ENCODE assay signal across 1 cellular context in the genomic region with DNA sequence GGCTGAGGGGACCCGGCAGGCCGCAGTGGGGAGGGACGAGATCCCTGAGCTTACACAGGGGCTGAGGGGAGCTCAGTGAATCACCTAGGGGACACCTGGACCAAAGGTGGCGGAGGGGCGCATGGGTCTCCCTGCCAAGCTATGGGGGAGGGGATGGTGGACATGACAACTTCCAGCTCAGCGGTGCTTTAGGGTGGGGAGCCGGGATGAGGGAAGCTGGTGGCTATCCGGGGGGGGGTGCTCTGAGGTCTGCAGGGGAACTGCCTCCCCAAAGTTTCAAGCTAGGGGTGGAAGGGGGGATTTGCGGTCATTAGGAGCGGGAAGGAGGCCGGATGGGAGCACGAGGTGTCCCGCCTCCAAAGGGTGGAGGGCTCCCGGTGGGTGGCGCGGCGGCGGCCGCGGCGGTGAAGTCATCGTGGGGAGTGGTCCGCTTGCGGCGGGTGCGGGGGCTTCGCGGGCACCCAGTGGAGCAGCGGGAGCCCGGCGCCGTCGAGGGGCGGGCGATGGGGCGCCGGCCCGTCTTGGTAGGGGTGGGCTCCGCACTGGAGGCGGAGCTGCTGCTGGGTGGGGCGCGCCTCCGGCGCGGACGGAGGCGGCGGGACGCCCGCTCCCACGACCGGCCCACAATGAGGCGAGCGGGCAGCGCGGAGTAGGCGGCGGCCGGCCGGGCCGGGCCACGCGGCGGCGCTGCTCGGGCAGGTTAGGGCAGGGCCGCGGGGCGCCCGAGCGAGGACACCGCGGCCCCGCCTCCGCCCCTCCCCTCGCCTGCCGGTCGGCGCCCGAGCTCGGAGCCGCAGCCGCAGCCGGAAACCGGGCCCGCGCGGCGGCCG.
A peak's percentile ranks its signal among the peaks of the same experiment; 100 is the strongest.
TF ChIP-seq lines count a peak whose summit lies in the region.

A gene with protein sequence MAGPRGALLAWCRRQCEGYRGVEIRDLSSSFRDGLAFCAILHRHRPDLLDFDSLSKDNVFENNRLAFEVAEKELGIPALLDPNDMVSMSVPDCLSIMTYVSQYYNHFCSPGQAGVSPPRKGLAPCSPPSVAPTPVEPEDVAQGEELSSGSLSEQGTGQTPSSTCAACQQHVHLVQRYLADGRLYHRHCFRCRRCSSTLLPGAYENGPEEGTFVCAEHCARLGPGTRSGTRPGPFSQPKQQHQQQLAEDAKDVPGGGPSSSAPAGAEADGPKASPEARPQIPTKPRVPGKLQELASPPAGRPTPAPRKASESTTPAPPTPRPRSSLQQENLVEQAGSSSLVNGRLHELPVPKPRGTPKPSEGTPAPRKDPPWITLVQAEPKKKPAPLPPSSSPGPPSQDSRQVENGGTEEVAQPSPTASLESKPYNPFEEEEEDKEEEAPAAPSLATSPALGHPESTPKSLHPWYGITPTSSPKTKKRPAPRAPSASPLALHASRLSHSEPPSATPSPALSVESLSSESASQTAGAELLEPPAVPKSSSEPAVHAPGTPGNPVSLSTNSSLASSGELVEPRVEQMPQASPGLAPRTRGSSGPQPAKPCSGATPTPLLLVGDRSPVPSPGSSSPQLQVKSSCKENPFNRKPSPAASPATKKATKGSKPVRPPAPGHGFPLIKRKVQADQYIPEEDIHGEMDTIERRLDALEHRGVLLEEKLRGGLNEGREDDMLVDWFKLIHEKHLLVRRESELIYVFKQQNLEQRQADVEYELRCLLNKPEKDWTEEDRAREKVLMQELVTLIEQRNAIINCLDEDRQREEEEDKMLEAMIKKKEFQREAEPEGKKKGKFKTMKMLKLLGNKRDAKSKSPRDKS (plus strand): TSS at position 764 of the 830 bp plus-strand sequence. CDS start 126 bp downstream, outside the sequence.

TF ChIP-seq in K562, 482 proteins besides CTCF, POLR2A, EP300 and RAD21 (continued from another document):
- TF ChIP-seq, protein P1, sequence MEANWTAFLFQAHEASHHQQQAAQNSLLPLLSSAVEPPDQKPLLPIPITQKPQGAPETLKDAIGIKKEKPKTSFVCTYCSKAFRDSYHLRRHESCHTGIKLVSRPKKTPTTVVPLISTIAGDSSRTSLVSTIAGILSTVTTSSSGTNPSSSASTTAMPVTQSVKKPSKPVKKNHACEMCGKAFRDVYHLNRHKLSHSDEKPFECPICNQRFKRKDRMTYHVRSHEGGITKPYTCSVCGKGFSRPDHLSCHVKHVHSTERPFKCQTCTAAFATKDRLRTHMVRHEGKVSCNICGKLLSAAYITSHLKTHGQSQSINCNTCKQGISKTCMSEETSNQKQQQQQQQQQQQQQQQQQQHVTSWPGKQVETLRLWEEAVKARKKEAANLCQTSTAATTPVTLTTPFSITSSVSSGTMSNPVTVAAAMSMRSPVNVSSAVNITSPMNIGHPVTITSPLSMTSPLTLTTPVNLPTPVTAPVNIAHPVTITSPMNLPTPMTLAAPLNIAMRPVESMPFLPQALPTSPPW (CRISPR knock-in tag; IDR thresholded peaks at IDR 0.05), result peak; percentile 48
- peak; percentile 39 for TF ChIP-seq HMGN3 (IDR thresholded peaks at IDR 0.05; ENCODE audit: borderline replicate concordance, extremely low read depth, insufficient read length, low read depth, low read length)
- TF ChIP-seq, protein P2, sequence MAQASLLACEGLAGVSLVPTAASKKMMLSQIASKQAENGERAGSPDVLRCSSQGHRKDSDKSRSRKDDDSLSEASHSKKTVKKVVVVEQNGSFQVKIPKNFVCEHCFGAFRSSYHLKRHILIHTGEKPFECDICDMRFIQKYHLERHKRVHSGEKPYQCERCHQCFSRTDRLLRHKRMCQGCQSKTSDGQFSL (CRISPR knock-in tag; IDR thresholded peaks at IDR 0.05), result peak; percentile 76
- TF ChIP-seq, protein P2 (tag; IDR thresholded peaks at IDR 0.05), result no peak; a peak in 1 of 4 replicates
- 0 out of 2 replicates have a peak, but pooled peaks have one; percentile 44 for TF ChIP-seq NCOA6 (IDR thresholded peaks at IDR 0.05)
- TF ChIP-seq, protein P3, sequence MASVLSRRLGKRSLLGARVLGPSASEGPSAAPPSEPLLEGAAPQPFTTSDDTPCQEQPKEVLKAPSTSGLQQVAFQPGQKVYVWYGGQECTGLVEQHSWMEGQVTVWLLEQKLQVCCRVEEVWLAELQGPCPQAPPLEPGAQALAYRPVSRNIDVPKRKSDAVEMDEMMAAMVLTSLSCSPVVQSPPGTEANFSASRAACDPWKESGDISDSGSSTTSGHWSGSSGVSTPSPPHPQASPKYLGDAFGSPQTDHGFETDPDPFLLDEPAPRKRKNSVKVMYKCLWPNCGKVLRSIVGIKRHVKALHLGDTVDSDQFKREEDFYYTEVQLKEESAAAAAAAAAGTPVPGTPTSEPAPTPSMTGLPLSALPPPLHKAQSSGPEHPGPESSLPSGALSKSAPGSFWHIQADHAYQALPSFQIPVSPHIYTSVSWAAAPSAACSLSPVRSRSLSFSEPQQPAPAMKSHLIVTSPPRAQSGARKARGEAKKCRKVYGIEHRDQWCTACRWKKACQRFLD (CRISPR knock-in tag; IDR thresholded peaks at IDR 0.05), result peak; percentile 44; the same call in 1 of the 2 replicates
- TF ChIP-seq MEIS2 (IDR thresholded peaks at IDR 0.05; ENCODE audit: partially characterized antibody), result no peak
- TF ChIP-seq NR2C2 (CRISPR knock-in tag; IDR thresholded peaks at IDR 0.05), result 0 out of 2 replicates have a peak, but pooled peaks have one; percentile 28
- no peak for TF ChIP-seq NR2C2 (tag; IDR thresholded peaks at IDR 0.05)
- TF ChIP-seq ZBTB7A (IDR thresholded peaks at IDR 0.05; ENCODE audit: borderline replicate concordance, control insufficient read depth, low read depth, low read length), result peak; percentile 11; the same call in 1 of the 2 replicates
- TF ChIP-seq NFRKB (IDR thresholded peaks at IDR 0.05; ENCODE audit: low read depth), result peak; percentile 92; the same call in 1 of the 2 replicates
- TF ChIP-seq, protein P4, sequence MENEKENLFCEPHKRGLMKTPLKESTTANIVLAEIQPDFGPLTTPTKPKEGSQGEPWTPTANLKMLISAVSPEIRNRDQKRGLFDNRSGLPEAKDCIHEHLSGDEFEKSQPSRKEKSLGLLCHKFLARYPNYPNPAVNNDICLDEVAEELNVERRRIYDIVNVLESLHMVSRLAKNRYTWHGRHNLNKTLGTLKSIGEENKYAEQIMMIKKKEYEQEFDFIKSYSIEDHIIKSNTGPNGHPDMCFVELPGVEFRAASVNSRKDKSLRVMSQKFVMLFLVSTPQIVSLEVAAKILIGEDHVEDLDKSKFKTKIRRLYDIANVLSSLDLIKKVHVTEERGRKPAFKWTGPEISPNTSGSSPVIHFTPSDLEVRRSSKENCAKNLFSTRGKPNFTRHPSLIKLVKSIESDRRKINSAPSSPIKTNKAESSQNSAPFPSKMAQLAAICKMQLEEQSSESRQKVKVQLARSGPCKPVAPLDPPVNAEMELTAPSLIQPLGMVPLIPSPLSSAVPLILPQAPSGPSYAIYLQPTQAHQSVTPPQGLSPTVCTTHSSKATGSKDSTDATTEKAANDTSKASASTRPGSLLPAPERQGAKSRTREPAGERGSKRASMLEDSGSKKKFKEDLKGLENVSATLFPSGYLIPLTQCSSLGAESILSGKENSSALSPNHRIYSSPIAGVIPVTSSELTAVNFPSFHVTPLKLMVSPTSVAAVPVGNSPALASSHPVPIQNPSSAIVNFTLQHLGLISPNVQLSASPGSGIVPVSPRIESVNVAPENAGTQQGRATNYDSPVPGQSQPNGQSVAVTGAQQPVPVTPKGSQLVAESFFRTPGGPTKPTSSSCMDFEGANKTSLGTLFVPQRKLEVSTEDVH (IDR thresholded peaks at IDR 0.05; ENCODE audit: low read depth, partially characterized antibody), result no peak
